26 cellular contexts compared by ENCODE assay signal in the genomic region with DNA sequence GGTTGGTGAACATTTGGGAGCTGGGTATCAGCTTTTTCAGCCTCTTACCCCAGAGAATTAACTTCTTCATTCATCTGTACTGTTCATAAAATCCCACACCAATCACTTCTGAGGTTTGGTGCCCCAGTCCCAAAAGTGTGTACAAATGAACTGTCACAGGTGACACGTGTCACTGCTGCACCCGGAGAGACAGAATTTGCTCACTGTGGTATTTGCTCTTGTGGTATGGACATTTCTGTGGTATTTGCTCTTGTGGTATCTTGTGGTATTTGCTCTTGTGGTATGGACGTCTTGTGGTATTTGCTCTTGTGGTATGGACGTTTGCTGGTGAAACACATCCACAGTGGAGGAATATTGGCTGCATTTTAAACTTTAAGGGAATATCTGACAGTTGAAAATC.
DNase-seq lines count a peak whose midpoint lies in the region; ATAC-seq and TF ChIP-seq lines count a peak whose summit lies in the region.
"Had no signal": no experiment of that assay in that cellular context is flagged by ENCODE, and none has a peak within 500 bp of the region (broad histone marks: within the 10 kb centered on the region; RNA-seq: fewer than 3 reads in every experiment).

No MANE protein-coding gene starts in this region.

- DNase-seq in DND-41 (peak; percentile 11), Karpas-422 (peak; percentile 62), astrocyte of the cerebellum (ENCODE audit: low read depth) (peak; percentile 9), myocyte (ENCODE audit: low read depth) (peak; percentile 38), SKM-1 treated with dmso at 0.1 percent for 144 hours (lab: John Stamatoyannopoulos, UW; ENCODE audit: unreplicated experiment) (no peak), hepatocyte (ENCODE audit: low spot score) (no peak), NCI-H510A treated with DMSO at 0.1 percent for 48 hours (lab: John Stamatoyannopoulos, UW) (no peak)
- no peak for DNase-seq in activated CD4-positive, alpha-beta T cell treated with anti-CD3 and anti-CD28 coated beads, Interleukin-2, amount 50 U/mL, for 1 hour
- DNase-seq: activated B cell treated with CpG ODN at 0.5 μM for 24 hours; activated CD4-positive, alpha-beta T cell treated with anti-CD3 and anti-CD28 coated beads, Interleukin-2, amount 50 U/mL, for 4 hours; activated CD8-positive, alpha-beta memory T cell treated with anti-CD3 and anti-CD28 coated beads, Interleukin-2, amount 50 U/mL, for 4 hours; activated naive CD4-positive, alpha-beta T cell treated with anti-CD3 and anti-CD28 coated beads, Interleukin-2, amount 50 U/mL, for 16 hours; aorta; GM23248; HFFc6; left colon; naive B cell; NCI-H1105; NCI-H1930; NCI-H2227 treated with DMSO at 0.1 percent for 48 hours; occipital lobe; OCI-M1; Right ventricle myocardium superior; T1000; thyroid gland had no signal

- no peak overlapping the region for H3K9ac ChIP-seq in DND-41 (ENCODE audit: low read depth, low read length)
- no peak overlapping the region for H3K9ac ChIP-seq in Karpas-422 (ENCODE audit: low read length)
- H3K9ac ChIP-seq: GM23248 had no signal

- no peak overlapping the region for H3K4me2 ChIP-seq in DND-41 (ENCODE audit: insufficient read depth, low read length)
- no peak overlapping the region for H3K4me2 ChIP-seq in Karpas-422 (ENCODE audit: low read depth, low read length, poor library complexity, severe bottlenecking)
- no peak overlapping the region for H3K4me2 ChIP-seq in hepatocyte
- H3K4me2 ChIP-seq: smooth muscle cell had no signal

- in situ Hi-C loops in astrocyte of the cerebellum (cut with HindIII; ENCODE audit: low sequenced_read_pairs): no loop called here

- H3K4me3 ChIP-seq in DND-41 (ENCODE audit: low read depth in 1 of 2, low read length in 2 of 2) (no peak overlapping the region), Karpas-422 (ENCODE audit: low read length) (no peak overlapping the region), astrocyte of the cerebellum (ENCODE audit: low read depth, low read length) (no peak overlapping the region), hepatocyte (no peak overlapping the region)
- H3K4me3 ChIP-seq: GM23248, smooth muscle cell, thyroid gland had no signal

- H3K79me2 ChIP-seq in DND-41 (ENCODE audit: insufficient read depth, low read length) (no peaks in the 10 kb centered on the region), Karpas-422 (ENCODE audit: low read length) (no peaks in the 10 kb centered on the region), hepatocyte (no peaks in the 10 kb centered on the region)

- ATAC-seq in DND-41 (ENCODE audit: insufficient read depth, low read depth): peak; percentile 59
- ATAC-seq: left colon had no signal

- H2AFZ ChIP-seq in DND-41 (ENCODE audit: low read depth, low read length) (no peak overlapping the region), Karpas-422 (ENCODE audit: low read length) (no peak overlapping the region), hepatocyte (no peak overlapping the region)
- H2AFZ ChIP-seq: GM23248 had no signal

- 81% methylated on average over 4 of the region's 4 CpGs for WGBS in hepatocyte (ENCODE audit: low lambda C conversion rate, missing lambda C conversion rate)

- TF ChIP-seq CTCF in DND-41 (IDR thresholded peaks at IDR 0.05; ENCODE audit: borderline replicate concordance, extremely low read depth, low read length, poor library complexity, severe bottlenecking) (no peak), astrocyte of the cerebellum (IDR thresholded peaks at IDR 0.05; ENCODE audit: low read depth, low read length, missing control alignments) (no peak), hepatocyte (IDR thresholded peaks at IDR 0.05; ENCODE audit: poor library complexity) (no peak)

- H3K9me3 ChIP-seq in DND-41 (ENCODE audit: insufficient read depth, low read length, severe bottlenecking) (no peaks in the 10 kb centered on the region), Karpas-422 (ENCODE audit: low read length) (no peaks in the 10 kb centered on the region), hepatocyte (ENCODE audit: low read depth) (no peaks in the 10 kb centered on the region)
- H3K9me3 ChIP-seq: thyroid gland had no signal

- no peaks in the 10 kb centered on the region for H3K9me2 ChIP-seq in Karpas-422 (replicated peaks; ENCODE audit: insufficient read depth, low read length)
- no peaks in the 10 kb centered on the region for H3K9me2 ChIP-seq in hepatocyte (replicated peaks; ENCODE audit: insufficient read depth)

- H3K36me3 ChIP-seq in DND-41 (ENCODE audit: insufficient read depth, low read length) (no peaks in the 10 kb centered on the region), Karpas-422 (ENCODE audit: insufficient read depth, low read length) (no peaks in the 10 kb centered on the region), hepatocyte (replicated peaks; ENCODE audit: insufficient read depth, low read depth) (no peaks in the 10 kb centered on the region)
- H3K36me3 ChIP-seq: thyroid gland had no signal

- H3K27me3 ChIP-seq in DND-41 (ENCODE audit: insufficient read depth, low read length, poor library complexity): no peaks in the 10 kb centered on the region
- no peaks in the 10 kb centered on the region for H3K27me3 ChIP-seq in Karpas-422 (ENCODE audit: low read length)
- no peaks in the 10 kb centered on the region for H3K27me3 ChIP-seq in hepatocyte
- H3K27me3 ChIP-seq: thyroid gland had no signal

- H3K27ac ChIP-seq in DND-41 (ENCODE audit: low read length) (no peak overlapping the region), Karpas-422 (ENCODE audit: low read length) (peak overlapping the region; percentile 67), hepatocyte (no peak overlapping the region)
- H3K27ac ChIP-seq: GM23248, thyroid gland had no signal

- H3K4me1 ChIP-seq in DND-41 (ENCODE audit: insufficient read depth, low read length) (no peaks in the 10 kb centered on the region), Karpas-422 (ENCODE audit: low read length) (peaks cover 30% of the 10 kb centered on the region), hepatocyte (ENCODE audit: insufficient read depth) (no peaks in the 10 kb centered on the region)
- H3K4me1 ChIP-seq: thyroid gland had no signal

- H4K20me1 ChIP-seq in DND-41 (ENCODE audit: insufficient read depth, low read length): no peaks in the 10 kb centered on the region
- H4K20me1 ChIP-seq in Karpas-422 (ENCODE audit: insufficient read depth, low read depth, low read length): no peaks in the 10 kb centered on the region
- no peaks in the 10 kb centered on the region for H4K20me1 ChIP-seq in hepatocyte (ENCODE audit: insufficient read depth, poor library complexity, severe bottlenecking)

Comparison
In these comparisons a context has a peak if more than half of its experiments do, and no peak if none do; other contexts are left out.
1. DNase-seq: peak in DND-41 (single experiment), Karpas-422 (single experiment), astrocyte of the cerebellum (single experiment) and myocyte (single experiment); none in SKM-1 treated with dmso at 0.1 percent for 144 hours (single experiment), hepatocyte (single experiment), activated CD4-positive, alpha-beta T cell treated with anti-CD3 and anti-CD28 coated beads, Interleukin-2, amount 50 U/mL, for 1 hour (single experiment) and NCI-H510A treated with DMSO at 0.1 percent for 48 hours (single experiment).